Comparison of ENCODE assay signal across 8 cellular contexts in genomic region chr1:234326493-234327366, GRCh38. TPM values are rescaled to one million over a fixed set of nuclear protein-coding genes. Genes with fewer than 3 reads are reported as not detected.
DNase-seq lines count a peak whose midpoint lies in the region; ATAC-seq and TF ChIP-seq lines count a peak whose summit lies in the region.

No MANE protein-coding gene starts in this region.

- no peaks in the 10 kb centered on the region for H3K36me3 ChIP-seq in left lung

- H3K27me3 Mint-ChIP-seq in central memory CD8-positive, alpha-beta T cell, result peaks cover 55% of the 10 kb centered on the region

- no peaks in the 10 kb centered on the region for H3K9me3 Mint-ChIP-seq in central memory CD8-positive, alpha-beta T cell

- DNase-seq in NCI-H1092 treated with DMSO at 0.1 percent for 48 hours (lab: John Stamatoyannopoulos, UW), result peak; percentile 41
- DNase-seq in central memory CD8-positive, alpha-beta T cell (ENCODE audit: low spot score in 2 of 2), result peak; percentile 57 to 59
- DNase-seq in left lung, result no peak
- peak; percentile 36 to 58 (median 42) for DNase-seq in stimulated activated CD4-positive, alpha-beta T cell treated with anti-CD3 and anti-CD28 coated beads, TNF-alpha, amount 100 ng/mL, for 1 hour (ENCODE audit: low read depth in 3 of 3, low spot score in 1 of 3)
- no peak for DNase-seq in OCI-M2 (lab: John Stamatoyannopoulos, UW; ENCODE audit: unreplicated experiment)

- TF ChIP-seq CTCF in GM12874 (IDR thresholded peaks at IDR 0.05; ENCODE audit: insufficient read depth, low read depth, low read length), result peak; percentile 82
- peak; percentile 80 for TF ChIP-seq CTCF in WI38 (IDR thresholded peaks at IDR 0.05; ENCODE audit: low read depth, low read length)
- TF ChIP-seq CTCF in left lung (IDR thresholded peaks at IDR 0.05), result peak; percentile 64 to 78

- peaks cover 2 to 25% of the 10 kb centered on the region in 2 donors for H3K4me1 ChIP-seq in left lung

- H3K27ac ChIP-seq in left lung, result peak overlapping the region in 1 of 2 donors; percentile 42

- ATAC-seq in HG02610 (IDR thresholded peaks at IDR 0.05; ENCODE audit: unreplicated experiment) (peak; percentile 70), left lung (peak; percentile 96)
- ATAC-seq in central memory CD8-positive, alpha-beta T cell (replicated peaks; ENCODE audit: extremely low read depth, poor library complexity, severe bottlenecking), result peak; percentile 92

- intact Hi-C loops in left lung (cut with DNase I), result no loop called here

- no peaks in the 10 kb centered on the region for H3K9me3 ChIP-seq in left lung

- H3K4me3 Mint-ChIP-seq in central memory CD8-positive, alpha-beta T cell, result peak overlapping the region; percentile 85

- H3K27me3 ChIP-seq in left lung, result peaks cover 0 to 20% of the 10 kb centered on the region in 2 donors

- no peaks in the 10 kb centered on the region for H3K36me3 Mint-ChIP-seq in central memory CD8-positive, alpha-beta T cell (ENCODE audit: insufficient read depth)

- H3K4me3 ChIP-seq in WI38 (ENCODE audit: low read depth, low read length), result peak overlapping the region; percentile 14; the same call in 1 of the 2 replicates
- H3K4me3 ChIP-seq in left lung, result peak overlapping the region; percentile 14 to 32

- peaks cover 21% of the 10 kb centered on the region for H3K4me1 Mint-ChIP-seq in central memory CD8-positive, alpha-beta T cell

- H3K27ac Mint-ChIP-seq in central memory CD8-positive, alpha-beta T cell (ENCODE audit: low read depth), result peak overlapping the region; percentile 83

RNA-seq across cellular contexts. Expression of gene COA6, which starts 46.5 kb away (rescaled TPM):
- 10 to 100 TPM; 27.1 to 27.4 TPM for total RNA-seq in left lung

Comparison
In these comparisons a context has a peak if more than half of its experiments do, and no peak if none do; other contexts are left out.
1. DNase-seq: peak in NCI-H1092 treated with DMSO at 0.1 percent for 48 hours (single experiment), central memory CD8-positive, alpha-beta T cell (2 of 2) and stimulated activated CD4-positive, alpha-beta T cell treated with anti-CD3 and anti-CD28 coated beads, TNF-alpha, amount 100 ng/mL, for 1 hour (3 of 3); none in left lung (0 of 2) and OCI-M2 (single experiment).
2. Peak in every context shown above with its lines, with median percentiles within 50 percentile points of each other: CTCF ChIP-seq and ATAC-seq.